ENCODE assay signal across 13 cellular contexts in genomic region chr7:137539111-137539715, GRCh38.
DNase-seq lines count a peak whose midpoint lies in the region; ATAC-seq, FAIRE-seq and TF ChIP-seq lines count a peak whose summit lies in the region.
"Had no signal": no experiment of that assay in that cellular context is flagged by ENCODE, and none has a peak within 500 bp of the region (broad histone marks: within the 10 kb centered on the region; RNA-seq: fewer than 3 reads in every experiment).

No MANE protein-coding gene starts in this region.

- H3K4me3 Mint-ChIP-seq in activated naive CD8-positive, alpha-beta T cell treated with anti-CD3 and anti-CD28 coated beads for 36 hours = no peak overlapping the region
- H3K4me3 Mint-ChIP-seq: activated T-cell treated with anti-CD3 and anti-CD28 coated beads, Interleukin-2, amount 50 U/mL, for 24 hours; CD4-positive, alpha-beta memory T cell; H9 had no signal

- WGBS in mesodermal cell (ENCODE audit: insufficient coverage in 2 of 2), 2 experiments = 73 to 80% methylated on average over 1 to 2 of the region's 3 CpGs

- no peaks in the 10 kb centered on the region for H3K36me3 Mint-ChIP-seq in activated naive CD8-positive, alpha-beta T cell treated with anti-CD3 and anti-CD28 coated beads for 36 hours
- H3K36me3 Mint-ChIP-seq: CD4-positive, alpha-beta memory T cell had no signal

- H3K36me3 ChIP-seq in bronchial epithelial cell (ENCODE audit: control insufficient read depth, insufficient read depth, low read length) = no peaks in the 10 kb centered on the region
- H3K36me3 ChIP-seq in mesodermal cell (ENCODE audit: control insufficient read depth, insufficient read depth, low read length) = no peaks in the 10 kb centered on the region

- H3K27ac Mint-ChIP-seq in activated naive CD8-positive, alpha-beta T cell treated with anti-CD3 and anti-CD28 coated beads for 36 hours = no peak overlapping the region
- H3K27ac Mint-ChIP-seq: activated T-cell treated with anti-CD3 and anti-CD28 coated beads, Interleukin-2, amount 50 U/mL, for 24 hours; CD4-positive, alpha-beta memory T cell had no signal

- H3K27ac ChIP-seq in mesodermal cell (ENCODE audit: low read depth, low read length, severe bottlenecking) = peak overlapping the region; percentile 80

- peaks cover 1% of the 10 kb centered on the region for H3K9me3 Mint-ChIP-seq in activated naive CD8-positive, alpha-beta T cell treated with anti-CD3 and anti-CD28 coated beads for 36 hours
- H3K9me3 Mint-ChIP-seq: activated T-cell treated with anti-CD3 and anti-CD28 coated beads, Interleukin-2, amount 50 U/mL, for 24 hours; H9 had no signal

- no peak for TF ChIP-seq CTCF in bronchial epithelial cell (IDR thresholded peaks at IDR 0.05; ENCODE audit: insufficient read depth, low read length, severe bottlenecking)

- H3K4me1 ChIP-seq in mesodermal cell (ENCODE audit: control insufficient read depth, insufficient read depth, low read length, poor library complexity, severe bottlenecking) = peaks cover 15% of the 10 kb centered on the region

- H3K27me3 ChIP-seq in bronchial epithelial cell (ENCODE audit: control insufficient read depth, insufficient read depth, low read length) = no peaks in the 10 kb centered on the region

- no peaks in the 10 kb centered on the region for H3K4me1 Mint-ChIP-seq in activated naive CD8-positive, alpha-beta T cell treated with anti-CD3 and anti-CD28 coated beads for 36 hours
- H3K4me1 Mint-ChIP-seq: CD4-positive, alpha-beta memory T cell had no signal

- FAIRE-seq in bronchial epithelial cell (lab: Jason Lieb, UNC) = no peak

- no peaks in the 10 kb centered on the region for H3K9me3 ChIP-seq in mesodermal cell (ENCODE audit: control insufficient read depth, low read length)

- peak; percentile 90 for DNase-seq in EH (ENCODE audit: low read depth)
- peak; percentile 89 for DNase-seq in M059J (ENCODE audit: low read depth)
- DNase-seq in bronchial epithelial cell (ENCODE audit: low read depth) = peak; percentile 64
- no peak for DNase-seq in stimulated activated naive CD8-positive, alpha-beta T cell treated with anti-CD3 and anti-CD28 coated beads, Interleukin-15, Interleukin-2, amounts not matched to agents 100 U/mL and 50 U/mL, for 24 hours
- no peak for DNase-seq in activated naive CD8-positive, alpha-beta T cell treated with anti-CD3 and anti-CD28 coated beads for 36 hours
- no peak for DNase-seq in Kasumi-1 (lab: John Stamatoyannopoulos, UW)
- DNase-seq: activated T-cell treated with anti-CD3 and anti-CD28 coated beads, Interleukin-2, amount 50 U/mL, for 24 hours; CD4-positive, alpha-beta memory T cell; H9; NCI-H1436 treated with DMSO at 0.1 percent for 48 hours; NCI-H748 treated with DMSO at 0.1 percent for 48 hours had no signal

- no peak overlapping the region for H3K4me3 ChIP-seq in bronchial epithelial cell (ENCODE audit: low read depth, low read length)
- no peak overlapping the region for H3K4me3 ChIP-seq in mesodermal cell (ENCODE audit: extremely low read depth, insufficient read depth, low read length, poor library complexity, severe bottlenecking)

- no peaks in the 10 kb centered on the region for H3K27me3 Mint-ChIP-seq in activated naive CD8-positive, alpha-beta T cell treated with anti-CD3 and anti-CD28 coated beads for 36 hours

- no peak for ATAC-seq in stimulated activated naive CD8-positive, alpha-beta T cell treated with anti-CD3 and anti-CD28 coated beads, Interleukin-15, Interleukin-2, amounts not matched to agents 100 U/mL and 50 U/mL, for 24 hours
- no peak for ATAC-seq in HG02571 (IDR thresholded peaks at IDR 0.05; ENCODE audit: unreplicated experiment)

Comparison
In these comparisons a context has a peak if more than half of its experiments do, and no peak if none do; other contexts are left out.
1. DNase-seq: peak in EH (single experiment), M059J (single experiment) and bronchial epithelial cell (single experiment); none in stimulated activated naive CD8-positive, alpha-beta T cell treated with anti-CD3 and anti-CD28 coated beads, Interleukin-15, Interleukin-2, amounts not matched to agents 100 U/mL and 50 U/mL, for 24 hours (single experiment), activated naive CD8-positive, alpha-beta T cell treated with anti-CD3 and anti-CD28 coated beads for 36 hours (single experiment) and Kasumi-1 (0 of 2).